15 cellular contexts compared by ENCODE assay signal in genomic region chr4:38911257-38911656, GRCh38. TPM values are rescaled to one million over a fixed set of nuclear protein-coding genes. Genes with fewer than 3 reads are reported as not detected.
DNase-seq lines count a peak whose midpoint lies in the region; ATAC-seq and TF ChIP-seq lines count a peak whose summit lies in the region.
"Had no signal": no experiment of that assay in that cellular context is flagged by ENCODE, and none has a peak within 500 bp of the region (broad histone marks: within the 10 kb centered on the region; RNA-seq: fewer than 3 reads in every experiment).

No MANE protein-coding gene starts in this region.

- peak in 1 of 6 experiments; percentile 14 for TF ChIP-seq CTCF in Peyer's patch (IDR thresholded peaks at IDR 0.05)
- TF ChIP-seq CTCF in neural cell (IDR thresholded peaks at IDR 0.05; ENCODE audit: poor library complexity, severe bottlenecking), result no peak
- no peak for TF ChIP-seq CTCF in OCI-LY7 (conservative IDR thresholded peaks at IDR 0.05; ENCODE audit: low read length)
- TF ChIP-seq CTCF in sigmoid colon (IDR thresholded peaks at IDR 0.05), result no peak

- H3K36me3 ChIP-seq in Peyer's patch, result peaks cover 0 to 74% (median 0%) of the 10 kb centered on the region in 3 donors
- no peaks in the 10 kb centered on the region for H3K36me3 ChIP-seq in neural cell (ENCODE audit: insufficient read depth, low read length)
- H3K36me3 ChIP-seq in OCI-LY7 (ENCODE audit: insufficient read depth, low read length), result no peaks in the 10 kb centered on the region
- H3K36me3 ChIP-seq in sigmoid colon, result peaks cover 24 to 93% (median 64%) of the 10 kb centered on the region in 4 donors

- POLR2A ChIA-PET in OCI-LY7 (lab: Charles Lee), result interaction anchor here (0.7 kb wide), 2 partner anchors 11 to 209 kb away, joined by 3 to 6 read pairs; no protein-coding TSS in a partner anchor

- H4K20me1 ChIP-seq in neural cell (ENCODE audit: insufficient read depth) (no peaks in the 10 kb centered on the region), OCI-LY7 (ENCODE audit: insufficient read depth, low read length) (no peaks in the 10 kb centered on the region)

- DNase-seq in ELF-1 (ENCODE audit: low read depth, low spot score) (peak; percentile 36), Peyer's patch (peak in 2 of 3 donors; percentile 49 to 63), left colon (no peak), OCI-LY7 (ENCODE audit: low spot score) (no peak), sigmoid colon (no peak), LoVo (ENCODE audit: low spot score) (no peak), NCI-H2107 (lab: John Stamatoyannopoulos, UW) (no peak)
- DNase-seq: EL, NCI-H1105, NCI-H146, NCI-H2029 treated with DMSO at 0.1 percent for 48 hours, NCI-H69 had no signal

- no peak for TF ChIP-seq RAD21 in neural cell (conservative IDR thresholded peaks at IDR 0.05)

- H3K79me2 ChIP-seq in neural cell (replicated peaks; ENCODE audit: insufficient read depth, low read length) (no peaks in the 10 kb centered on the region), OCI-LY7 (ENCODE audit: insufficient read depth, low read depth, low read length) (no peaks in the 10 kb centered on the region)

- 73 to 89% methylated on average over 4 of the region's 4 CpGs for WGBS in sigmoid colon, 2 donors

- H3K4me2 ChIP-seq in neural cell (ENCODE audit: low read length), result no peak overlapping the region
- no peak overlapping the region for H3K4me2 ChIP-seq in OCI-LY7 (ENCODE audit: low read length)
- H3K4me2 ChIP-seq: KMS-11 had no signal

- intact Hi-C loops in left colon (cut with DNase I, micrococcal nuclease) (no loop called here), OCI-LY7 (cut with micrococcal nuclease; ENCODE audit: unreplicated experiment) (no loop called here), sigmoid colon (cut with DNase I) (no loop called here)

- TF ChIP-seq POLR2A in Peyer's patch (IDR thresholded peaks at IDR 0.05) (no peak), sigmoid colon (IDR thresholded peaks at IDR 0.05) (no peak)

- H3K27ac ChIP-seq in Peyer's patch (no peak overlapping the region), neural cell (ENCODE audit: low read length) (no peak overlapping the region), OCI-LY7 (ENCODE audit: low read depth, low read length, poor library complexity, severe bottlenecking) (no peak overlapping the region), sigmoid colon (no peak overlapping the region)
- H3K27ac ChIP-seq: HL-60, KMS-11 had no signal

- CTCF ChIA-PET in OCI-LY7 (lab: Charles Lee; ENCODE audit: unreplicated experiment), result no interaction called here

- peak; percentile 91 for ATAC-seq in left colon

- no peak overlapping the region for H3K9ac ChIP-seq in neural cell (ENCODE audit: low read length)
- H3K9ac ChIP-seq: KMS-11 had no signal

- no peaks in the 10 kb centered on the region for H3F3A ChIP-seq in neural cell (ENCODE audit: insufficient read depth, low read length, poor library complexity, severe bottlenecking)

- H3K27me3 ChIP-seq in Peyer's patch (no peaks in the 10 kb centered on the region), neural cell (ENCODE audit: insufficient read depth, low read depth, low read length) (no peaks in the 10 kb centered on the region), sigmoid colon (no peaks in the 10 kb centered on the region)

- no peaks in the 10 kb centered on the region for H3K9me3 ChIP-seq in Peyer's patch
- no peaks in the 10 kb centered on the region for H3K9me3 ChIP-seq in neural cell (ENCODE audit: low read length)
- no peaks in the 10 kb centered on the region for H3K9me3 ChIP-seq in OCI-LY7 (ENCODE audit: low read length)
- H3K9me3 ChIP-seq in sigmoid colon, result no peaks in the 10 kb centered on the region

- BruUV-seq in OCI-LY7 (replicated peaks; lab: Mats Ljungman, UMichigan), result no TSS peak

- H2AFZ ChIP-seq in neural cell (ENCODE audit: low read depth, low read length), result no peak overlapping the region
- no peak overlapping the region for H2AFZ ChIP-seq in OCI-LY7 (ENCODE audit: low read length)

- H3K4me3 ChIP-seq in Peyer's patch (no peak overlapping the region), neural cell (ENCODE audit: low read length) (no peak overlapping the region), OCI-LY7 (ENCODE audit: low read depth, low read length, poor library complexity, severe bottlenecking) (no peak overlapping the region), sigmoid colon (no peak overlapping the region)

- H3K9me2 ChIP-seq in neural cell (ENCODE audit: insufficient read depth, low read length) (no peaks in the 10 kb centered on the region), OCI-LY7 (ENCODE audit: insufficient read depth, low read length) (no peaks in the 10 kb centered on the region)

- TF ChIP-seq EP300 in neural cell (conservative IDR thresholded peaks at IDR 0.05; ENCODE audit: poor library complexity, severe bottlenecking) (no peak), sigmoid colon (IDR thresholded peaks at IDR 0.05) (no peak)

- peaks cover 0 to 5% (median 2%) of the 10 kb centered on the region in 4 donors for H3K4me1 ChIP-seq in Peyer's patch
- H3K4me1 ChIP-seq in OCI-LY7 (ENCODE audit: insufficient read depth, low read length, poor library complexity, severe bottlenecking), result peaks cover 8% of the 10 kb centered on the region
- H3K4me1 ChIP-seq in sigmoid colon, result peaks cover 0 to 12% (median 4%) of the 10 kb centered on the region in 4 donors

TF ChIP-seq in neural cell, 6 proteins besides CTCF, POLR2A, EP300 and RAD21:
- TF ChIP-seq EZH2 (IDR thresholded peaks at IDR 0.05; ENCODE audit: borderline replicate concordance, insufficient read depth, low read length, poor library complexity, severe bottlenecking) (no peak), MXI1 (conservative IDR thresholded peaks at IDR 0.05; ENCODE audit: poor library complexity, severe bottlenecking) (no peak), POLR2AphosphoS5 (IDR thresholded peaks at IDR 0.05) (peak; percentile 34), REST (IDR thresholded peaks at IDR 0.05; ENCODE audit: borderline replicate concordance) (no peak), SMC3 (conservative IDR thresholded peaks at IDR 0.05; ENCODE audit: poor library complexity) (no peak)

RNA-seq across cellular contexts. Expression of gene FAM114A1, which starts 43.7 kb away (rescaled TPM):
- total RNA-seq in Peyer's patch (100 to 1,000 TPM in 1 of 4 donors, 10 to 100 TPM in 3; 52.2 to 106 (median 69.0) TPM), left colon (10 to 100 TPM; 73.3 to 77.2 TPM), OCI-LY7 (2022) (not detected in 2 replicates), sigmoid colon (100 to 1,000 TPM; 120 to 189 (median 134) TPM)
- polyA plus RNA-seq in neural cell (0.32 TPM in 1 of 2 replicates, not detected in the other), sigmoid colon (10 to 100 TPM; 24.7 to 49.5 (median 46.2) TPM)
- polyA minus RNA-seq in neural cell, result 0.24 and 0.58 TPM in 2 replicates
- not detected in 2 replicates for total RNA-seq in OCI-LY7 (2014; rRNA removed; shearing (Covaris generic))

RNA-seq across cellular contexts. Expression of gene TLR6, which starts 54.6 kb away (rescaled TPM):
- total RNA-seq in Peyer's patch (10 to 100 TPM in 1 of 4 donors, 1 to 10 TPM in 3; 1.5 to 14.9 (median 2.3) TPM), left colon (1 to 10 TPM; 1.4 to 2.7 TPM), OCI-LY7 (2022) (7.1 and 9.2 TPM in 2 replicates), sigmoid colon (1 to 10 TPM; 1.5 to 4.1 (median 2.9) TPM)
- polyA plus RNA-seq in neural cell (not detected in 2 replicates), sigmoid colon (1 to 10 TPM in 1 of 3 donors, under 1 TPM in 2; 0.60 to 3.2 (median 0.92) TPM)
- polyA minus RNA-seq in neural cell, result not detected in 2 replicates
- total RNA-seq in OCI-LY7 (2014; rRNA removed; shearing (Covaris generic)), result 1.5 TPM in 2 replicates

Comparison
In these comparisons a context has a peak if more than half of its experiments do, and no peak if none do; other contexts are left out.
1. DNase-seq: peak in ELF-1 (single experiment) and Peyer's patch (2 of 3); none in left colon (0 of 2), OCI-LY7 (single experiment), sigmoid colon (single experiment), LoVo (single experiment) and NCI-H2107 (single experiment).
2. RNA of gene FAM114A1, which starts 43.7 kb away (total RNA-seq): 120 to 189 TPM in sigmoid colon, 73.3 to 77.2 TPM in left colon and 52.2 to 106 TPM in Peyer's patch; not detected in OCI-LY7; every median in the first group is over 10 times any median in the second.